ENCODE assay signal across 7 cellular contexts in the genomic region with DNA sequence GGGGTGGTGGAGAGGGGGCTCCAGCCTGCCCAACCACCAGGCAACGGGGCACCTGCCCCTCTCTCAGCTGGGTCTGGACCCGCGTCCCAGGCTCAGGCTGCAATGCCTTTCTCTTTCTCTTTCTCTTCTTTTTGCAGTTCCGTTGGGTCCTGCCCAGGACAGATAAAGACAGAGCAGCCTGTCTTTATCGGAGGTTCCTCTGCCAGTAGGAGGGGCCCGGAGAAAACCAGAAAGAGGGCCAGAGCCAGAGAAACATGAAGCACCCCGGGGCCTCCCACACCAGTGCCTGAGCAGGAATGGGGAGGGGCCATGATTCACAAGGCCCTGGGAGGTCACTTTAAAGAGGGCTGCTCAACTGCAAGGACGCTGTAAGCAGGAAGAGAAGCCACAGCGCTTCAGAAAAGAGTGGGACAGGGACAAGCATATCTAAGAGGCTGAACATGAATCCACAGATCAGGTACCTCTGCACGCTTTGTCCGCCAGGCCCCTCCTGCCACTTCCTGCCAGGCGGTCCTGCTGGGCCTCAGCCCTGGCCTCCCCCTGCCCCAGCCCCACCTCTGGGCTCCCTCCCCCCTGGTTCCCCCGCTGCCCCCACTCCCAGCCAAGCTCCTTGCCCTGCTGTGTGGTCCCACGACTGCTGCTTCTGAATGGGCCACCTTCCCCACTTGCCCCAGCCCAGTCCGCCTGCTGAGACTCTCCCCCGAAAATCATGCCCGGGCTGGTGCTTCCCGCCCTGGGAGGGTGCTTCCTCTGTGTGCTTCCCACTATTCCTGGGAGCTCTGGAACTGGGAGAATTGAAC.
DNase-seq lines count a peak whose midpoint lies in the region; ATAC-seq and TF ChIP-seq lines count a peak whose summit lies in the region.

TSS of gene APOBEC3C (plus strand) at position 335 of the 800 bp plus-strand sequence. CDS start at position 441, 106 bp downstream.

- H4K20me1 ChIP-seq in OCI-LY3 (ENCODE audit: insufficient read depth, low read length), result no peaks in the 10 kb centered on the region

- peak; percentile 31 for TF ChIP-seq CTCF in OCI-LY3 (IDR thresholded peaks at IDR 0.05; ENCODE audit: low read depth, low read length)

- no peaks in the 10 kb centered on the region for H3K27me3 ChIP-seq in OCI-LY3 (ENCODE audit: low read depth, low read length)
- no peaks in the 10 kb centered on the region for H3K27me3 ChIP-seq in muscle layer of colon (ENCODE audit: control insufficient read depth in 1 of 2, insufficient read depth in 2 of 2, low read length in 2 of 2)

- H3K27ac ChIP-seq in OCI-LY3 (ENCODE audit: low read length) (peak within 1 kb of the TSS; percentile 55), epithelial cell of prostate (peak within 1 kb of the TSS; percentile 78), muscle layer of colon (ENCODE audit: low read depth, low read length) (peak within 1 kb of the TSS; percentile 74)

- H3K4me1 ChIP-seq in OCI-LY3 (ENCODE audit: low read length) (peaks cover 13% of the 10 kb centered on the region; the same call in 1 of the 2 replicates), muscle layer of colon (ENCODE audit: insufficient read depth, low read length) (peaks cover 10% of the 10 kb centered on the region)

- H3K9me3 ChIP-seq in OCI-LY3 (ENCODE audit: insufficient read depth, low read length) (no peaks in the 10 kb centered on the region), muscle layer of colon (ENCODE audit: low read length) (no peaks in the 10 kb centered on the region)

- DNase-seq in activated CD8-positive, alpha-beta memory T cell treated with anti-CD3 and anti-CD28 coated beads, Interleukin-2, amount 50 U/mL, for 24 hours (ENCODE audit: extremely low read depth), result peak; percentile 44
- peak; percentile 45 for DNase-seq in epithelial cell of prostate (ENCODE audit: low read depth, low spot score)
- peak; percentile 74 to 75 for DNase-seq in stimulated activated CD8-positive, alpha-beta memory T cell treated with anti-CD3 and anti-CD28 coated beads, Interleukin-7, amount 100 ng/mL, for 4 hours (ENCODE audit: low read depth in 2 of 2)

- H3K9ac ChIP-seq in OCI-LY3 (ENCODE audit: low read length), result peak within 1 kb of the TSS; percentile 86
- H3K9ac ChIP-seq in muscle layer of colon (ENCODE audit: low read length), result peak within 1 kb of the TSS; percentile 58

- H3K4me2 ChIP-seq in OCI-LY3 (ENCODE audit: low read length), result peak within 1 kb of the TSS; percentile 94

- ATAC-seq in GM18511 (IDR thresholded peaks at IDR 0.05; ENCODE audit: unreplicated experiment), result peak; percentile 90
- peak; percentile 75 for ATAC-seq in HG02938 (IDR thresholded peaks at IDR 0.05; ENCODE audit: unreplicated experiment)

- H3K4me3 ChIP-seq in OCI-LY3 (ENCODE audit: low read length) (peak within 1 kb of the TSS; percentile 84), muscle layer of colon (ENCODE audit: low read depth in 1 of 2, low read length in 2 of 2) (peak within 1 kb of the TSS; percentile 52 to 65)

- H3K79me2 ChIP-seq in OCI-LY3 (ENCODE audit: low read length), result peaks cover 5% of the 10 kb centered on the region; the same call in 1 of the 2 replicates

- H2AFZ ChIP-seq in OCI-LY3 (ENCODE audit: low read depth, low read length), result peak within 1 kb of the TSS; percentile 57

- H3K36me3 ChIP-seq in OCI-LY3 (replicated peaks; ENCODE audit: low read depth, low read length), result no peaks in the 10 kb centered on the region
- no peaks in the 10 kb centered on the region for H3K36me3 ChIP-seq in muscle layer of colon (ENCODE audit: insufficient read depth, low read length)

Comparison
In these comparisons a context has a peak if more than half of its experiments do, and no peak if none do; other contexts are left out.
1. Peak in every context shown above with its lines: DNase-seq, ATAC-seq, H3K4me3 ChIP-seq and H3K27ac ChIP-seq.